ENCODE assay signal across 11 cellular contexts in genomic region chr3:77319711-77320110, GRCh38.
DNase-seq lines count a peak whose midpoint lies in the region; ATAC-seq and TF ChIP-seq lines count a peak whose summit lies in the region.
"Had no signal": no experiment of that assay in that cellular context is flagged by ENCODE, and none has a peak within 500 bp of the region (broad histone marks: within the 10 kb centered on the region; RNA-seq: fewer than 3 reads in every experiment).

No MANE protein-coding gene starts in this region.

- in situ Hi-C loops in KBM-7 (cut with MboI; ENCODE audit: low pct_unique_long_range_greater_than_20kb, low sequenced_read_pairs) = no loop called here
- in situ Hi-C loops in astrocyte of the spinal cord (cut with HindIII; ENCODE audit: low sequenced_read_pairs) = no loop called here

- no peaks in the 10 kb centered on the region for H3K9me3 ChIP-seq in BE2C
- H3K9me3 ChIP-seq: right lobe of liver had no signal

- H3K4me3 ChIP-seq in BE2C (ENCODE audit: low read depth, low read length) (no peak overlapping the region), astrocyte of the spinal cord (ENCODE audit: low read depth, low read length) (no peak overlapping the region)
- H3K4me3 ChIP-seq: lung had no signal

- TF ChIP-seq CTCF in BE2C (IDR thresholded peaks at IDR 0.05; ENCODE audit: low read depth, low read length) (peak; percentile 81), astrocyte of the spinal cord (IDR thresholded peaks at IDR 0.05; ENCODE audit: low read depth, low read length) (peak; percentile 35)

- intact Hi-C loops in left cardiac atrium (cut with DNase I) = no loop called here

- no peaks in the 10 kb centered on the region for H3K4me1 ChIP-seq in BE2C
- H3K4me1 ChIP-seq: right lobe of liver had no signal

- no peak for ATAC-seq in left cardiac atrium

- no peaks in the 10 kb centered on the region for H3K36me3 ChIP-seq in BE2C
- H3K36me3 ChIP-seq: right lobe of liver had no signal

- DNase-seq in BE2C (peak; percentile 24), KBM-7 (peak; percentile 39), astrocyte of the spinal cord (ENCODE audit: low read depth, low spot score) (no peak), kidney glomerular epithelial cell (lab: John Stamatoyannopoulos, UW) (peak; percentile 23), NCI-H2029 treated with DMSO at 0.1 percent for 48 hours (lab: John Stamatoyannopoulos, UW) (no peak), globus pallidus (ENCODE audit: low spot score) (no peak), left cardiac atrium (no peak), T1000 (lab: John Stamatoyannopoulos, UW) (no peak)
- DNase-seq: GOT3, right lobe of liver had no signal

- H3K27me3 ChIP-seq in BE2C = no peaks in the 10 kb centered on the region
- H3K27me3 ChIP-seq: right lobe of liver had no signal

Comparison
In these comparisons a context has a peak if more than half of its experiments do, and no peak if none do; other contexts are left out.
1. DNase-seq: peak in BE2C (single experiment), KBM-7 (single experiment) and kidney glomerular epithelial cell (single experiment); none in astrocyte of the spinal cord (single experiment), NCI-H2029 treated with DMSO at 0.1 percent for 48 hours (single experiment), globus pallidus (single experiment), left cardiac atrium (single experiment) and T1000 (single experiment).